Comparison of ENCODE assay signal across 16 cellular contexts in genomic region chr6:63783096-63783495, GRCh38.
"Had no signal": no experiment of that assay in that cellular context is flagged by ENCODE, and none has a peak within 500 bp of the region (broad histone marks: within the 10 kb centered on the region; RNA-seq: fewer than 3 reads in every experiment).

No MANE protein-coding gene starts in this region.

- H3K79me2 ChIP-seq: hepatocyte had no signal

- H3K4me3 Mint-ChIP-seq: activated naive CD4-positive, alpha-beta T cell treated with anti-CD3 and anti-CD28 coated beads, Interleukin-2, amount 10 ng/mL, durations not matched to agents 7 days and 5 days; activated T-helper 17 cell treated with anti-CD3 and anti-CD28 coated beads, Interleukin-2, amount 50 U/mL, for 72 hours; memory B cell; natural killer cell treated with Interleukin-12 subunit alpha and Interleukin-12 subunit beta and Interleukin-15 and Interleukin-18, amount 100 ng/mL, for 72 hours; T-cell had no signal

- H3K4me1 ChIP-seq: esophagus muscularis mucosa, left ventricle myocardium inferior, upper lobe of left lung had no signal

- H3K27me3 Mint-ChIP-seq: activated naive CD4-positive, alpha-beta T cell treated with anti-CD3 and anti-CD28 coated beads, Interleukin-2, amount 10 ng/mL, durations not matched to agents 7 days and 5 days had no signal

- H3K27ac Mint-ChIP-seq: activated naive CD4-positive, alpha-beta T cell treated with anti-CD3 and anti-CD28 coated beads, Interleukin-2, amount 10 ng/mL, durations not matched to agents 7 days and 5 days; activated T-helper 17 cell treated with anti-CD3 and anti-CD28 coated beads, Interleukin-2, amount 50 U/mL, for 72 hours; memory B cell; natural killer cell treated with Interleukin-12 subunit alpha and Interleukin-12 subunit beta and Interleukin-15 and Interleukin-18, amount 100 ng/mL, for 72 hours; T-cell had no signal

- H3K27ac ChIP-seq: esophagus muscularis mucosa, hepatocyte, left ventricle myocardium inferior, upper lobe of left lung, WERI-Rb-1 had no signal

- H3K27me3 ChIP-seq: esophagus muscularis mucosa, hepatocyte, upper lobe of left lung had no signal

- H3K4me2 ChIP-seq: hepatocyte had no signal

- H3K36me3 ChIP-seq: esophagus muscularis mucosa, left ventricle myocardium inferior, upper lobe of left lung, WERI-Rb-1 had no signal

- H3K4me3 ChIP-seq: esophagus muscularis mucosa, hepatocyte, left ventricle myocardium inferior, upper lobe of left lung had no signal

- ATAC-seq: activated T-helper 17 cell treated with anti-CD3 and anti-CD28 coated beads, Interleukin-2, amount 50 U/mL, for 72 hours; natural killer cell treated with Interleukin-12 subunit alpha and Interleukin-12 subunit beta and Interleukin-15 and Interleukin-18, amount 100 ng/mL, for 72 hours; T-cell had no signal

- H3K36me3 Mint-ChIP-seq: activated naive CD4-positive, alpha-beta T cell treated with anti-CD3 and anti-CD28 coated beads, Interleukin-2, amount 10 ng/mL, durations not matched to agents 7 days and 5 days; natural killer cell treated with Interleukin-12 subunit alpha and Interleukin-12 subunit beta and Interleukin-15 and Interleukin-18, amount 100 ng/mL, for 72 hours had no signal

- H3K9me3 Mint-ChIP-seq: activated T-helper 17 cell treated with anti-CD3 and anti-CD28 coated beads, Interleukin-2, amount 50 U/mL, for 72 hours; T-cell had no signal

- H3K4me1 Mint-ChIP-seq: activated naive CD4-positive, alpha-beta T cell treated with anti-CD3 and anti-CD28 coated beads, Interleukin-2, amount 10 ng/mL, durations not matched to agents 7 days and 5 days; activated T-helper 17 cell treated with anti-CD3 and anti-CD28 coated beads, Interleukin-2, amount 50 U/mL, for 72 hours; memory B cell; T-cell had no signal

- H2AFZ ChIP-seq: hepatocyte had no signal

- DNase-seq: activated CD4-positive, alpha-beta T cell treated with anti-CD3 and anti-CD28 coated beads, Interleukin-2, amount 50 U/mL, for 48 hours; activated naive CD4-positive, alpha-beta T cell treated with anti-CD3 and anti-CD28 coated beads, Interleukin-2, amount 10 ng/mL, durations not matched to agents 7 days and 5 days; left ventricle myocardium inferior; posterior cingulate gyrus; retina; stimulated activated CD4-positive, alpha-beta T cell treated with anti-CD3 and anti-CD28 coated beads, Interleukin-15, amount 100 ng/mL, for 24 hours; stimulated activated CD4-positive, alpha-beta T cell treated with anti-CD3 and anti-CD28 coated beads, Interleukin-4, amount 100 ng/mL, for 24 hours; stimulated activated naive CD4-positive, alpha-beta T cell; T-cell; upper lobe of left lung; WERI-Rb-1 had no signal
